ENCODE assay signal across 1 cellular context in genomic region chr6:129748212-129748900, GRCh38.
TF ChIP-seq lines count a peak whose summit lies in the region.

No MANE protein-coding gene starts in this region.

TF ChIP-seq in K562, 482 proteins besides CTCF, POLR2A, EP300 and RAD21 (continued from another document and continues in another):
- TF ChIP-seq GMEB1 (CRISPR knock-in tag; IDR thresholded peaks at IDR 0.05) (peak; percentile 23; the same call in 1 of the 2 replicates), SETDB1 (IDR thresholded peaks at IDR 0.05; ENCODE audit: low read length) (no peak), SREBF2 (CRISPR knock-in tag; IDR thresholded peaks at IDR 0.05) (no peak), HMG20A (CRISPR knock-in tag; conservative IDR thresholded peaks at IDR 0.05) (no peak), FOXA1 (IDR thresholded peaks at IDR 0.05; ENCODE audit: borderline replicate concordance) (no peak), ZNF12 (CRISPR knock-in tag; IDR thresholded peaks at IDR 0.05) (no peak), LCOR (CRISPR knock-in tag; IDR thresholded peaks at IDR 0.05) (no peak; the same call in 1 of the 2 replicates), NUFIP1 (IDR thresholded peaks at IDR 0.05; ENCODE audit: partially characterized antibody) (no peak), RBM34 (IDR thresholded peaks at IDR 0.05; ENCODE audit: borderline replicate concordance, insufficient read depth, low read length) (no peak), RBBP5 (IDR thresholded peaks at IDR 0.05; ENCODE audit: borderline replicate concordance, insufficient read depth, low read length, poor library complexity, severe bottlenecking) (no peak), ZNF212 (CRISPR knock-in tag; IDR thresholded peaks at IDR 0.05) (no peak), ETS2 (tag; IDR thresholded peaks at IDR 0.05; ENCODE audit: borderline replicate concordance, poor library complexity, severe bottlenecking) (no peak), PHF21A (IDR thresholded peaks at IDR 0.05; ENCODE audit: borderline replicate concordance, low read depth) (no peak), CTCFL (IDR thresholded peaks at IDR 0.05; ENCODE audit: borderline replicate concordance, insufficient read depth, low read depth, low read length, poor library complexity, severe bottlenecking) (no peak), ZNF695 (CRISPR knock-in tag; IDR thresholded peaks at IDR 0.05) (no peak), ZBTB1 (CRISPR knock-in tag; IDR thresholded peaks at IDR 0.05; ENCODE audit: borderline replicate concordance, low read depth) (no peak), ARID2 (IDR thresholded peaks at IDR 0.05) (no peak), EP400 (IDR thresholded peaks at IDR 0.05) (peak; percentile 80), KLF16 (IDR thresholded peaks at IDR 0.05) (peak; percentile 34; the same call in 1 of the 2 replicates), ZNF586 (CRISPR knock-in tag; conservative IDR thresholded peaks at IDR 0.05) (0 out of 2 replicates have a peak, but pooled peaks have one; percentile 66), YBX1 (IDR thresholded peaks at IDR 0.05) (no peak), GTF2E2 (tag; IDR thresholded peaks at IDR 0.05) (peak; percentile 77; the same call in 1 of the 2 replicates), ZNF444 (CRISPR knock-in tag; IDR thresholded peaks at IDR 0.05) (no peak), KLF1 (tag; IDR thresholded peaks at IDR 0.05) (no peak), ID3 (CRISPR knock-in tag; IDR thresholded peaks at IDR 0.05) (no peak), ID3 (tag; IDR thresholded peaks at IDR 0.05) (no peak), THRB (CRISPR knock-in tag; conservative IDR thresholded peaks at IDR 0.05) (no peak), ARHGAP35 (IDR thresholded peaks at IDR 0.05; ENCODE audit: partially characterized antibody) (no peak), PTBP1 (IDR thresholded peaks at IDR 0.05; ENCODE audit: low read depth, low read length) (no peak), NCOA4 (IDR thresholded peaks at IDR 0.05; ENCODE audit: partially characterized antibody) (no peak), MCM5 (IDR thresholded peaks at IDR 0.05; ENCODE audit: low read depth) (no peak), ATF6 (CRISPR knock-in tag; IDR thresholded peaks at IDR 0.05) (no peak), ZBTB2 (IDR thresholded peaks at IDR 0.05) (no peak), ZNF197 (CRISPR knock-in tag; IDR thresholded peaks at IDR 0.05; ENCODE audit: low read depth) (peak; percentile 79; the same call in 1 of the 2 replicates), XRCC5 (IDR thresholded peaks at IDR 0.05; ENCODE audit: low read depth, low read length) (no peak), SNIP1 (IDR thresholded peaks at IDR 0.05; ENCODE audit: low read depth) (no peak), BHLHE40 (IDR thresholded peaks at IDR 0.05; ENCODE audit: low read length) (no peak), ZNF518B (CRISPR knock-in tag; IDR thresholded peaks at IDR 0.05) (no peak), CBX5 (IDR thresholded peaks at IDR 0.05; ENCODE audit: borderline replicate concordance, low read depth) (no peak), HLTF (IDR thresholded peaks at IDR 0.05) (no peak), E2F1 (CRISPR knock-in tag; IDR thresholded peaks at IDR 0.05) (no peak), SLC30A9 (CRISPR knock-in tag; IDR thresholded peaks at IDR 0.05) (no peak), CC2D1A (IDR thresholded peaks at IDR 0.05) (no peak), TEAD2 (tag; IDR thresholded peaks at IDR 0.05) (peak; percentile 97), NR0B1 (IDR thresholded peaks at IDR 0.05; ENCODE audit: partially characterized antibody) (no peak), E4F1 (CRISPR knock-in tag; IDR thresholded peaks at IDR 0.05; ENCODE audit: borderline replicate concordance) (no peak), POLR3A (IDR thresholded peaks at IDR 0.05; ENCODE audit: borderline replicate concordance, extremely low read depth, insufficient read depth, insufficient read length) (no peak), ZNF764 (CRISPR knock-in tag; IDR thresholded peaks at IDR 0.05; ENCODE audit: low read depth) (no peak), PCBP2 (IDR thresholded peaks at IDR 0.05; ENCODE audit: low read depth, low read length, poor library complexity, severe bottlenecking) (no peak), TEAD1 (CRISPR knock-in tag; IDR thresholded peaks at IDR 0.05) (peak; percentile 96 to 99), RNF2 (IDR thresholded peaks at IDR 0.05) (peak; percentile 53; the same call in 1 of the 2 replicates), ZNF644 (tag; IDR thresholded peaks at IDR 0.05; ENCODE audit: low read depth) (no peak), PHB2 (IDR thresholded peaks at IDR 0.05; ENCODE audit: low read depth) (no peak), POLR2G (IDR thresholded peaks at IDR 0.05; ENCODE audit: low read depth, low read length) (no peak), ZFP36 (IDR thresholded peaks at IDR 0.05; ENCODE audit: low read depth, low read length, partially characterized antibody) (no peak)
